ENCODE assay signal across 8 cellular contexts in the genomic region with DNA sequence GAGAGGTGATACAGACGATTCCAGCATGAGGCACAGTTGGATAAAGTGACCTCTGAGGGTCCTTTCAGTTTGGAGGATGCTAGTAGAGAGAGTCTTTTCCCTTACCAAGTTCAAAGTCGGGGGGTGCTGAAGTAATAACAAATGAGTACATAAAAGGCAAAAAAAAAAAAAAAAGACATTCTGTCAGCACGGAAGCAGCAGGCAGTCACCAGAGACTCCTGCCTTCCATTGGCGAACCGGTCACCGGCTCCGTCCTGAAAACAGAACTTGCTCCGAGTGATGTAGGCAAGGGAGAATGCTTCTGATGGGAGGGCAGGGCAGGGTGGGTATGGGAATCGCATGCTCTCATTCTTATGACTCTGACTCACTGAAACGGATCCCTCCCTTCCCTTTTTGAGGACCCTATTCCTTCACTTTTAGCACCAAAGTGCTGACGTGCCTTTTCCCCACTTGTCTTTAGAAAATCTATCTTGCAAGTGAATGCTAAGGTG.
DNase-seq lines count a peak whose midpoint lies in the region; ATAC-seq and TF ChIP-seq lines count a peak whose summit lies in the region.

No MANE protein-coding gene starts in this region.

- DNase-seq in Ammon's horn (ENCODE audit: low spot score) (peak; percentile 22), choroid plexus epithelial cell (ENCODE audit: low read depth) (peak; percentile 93), mucosa of gallbladder (ENCODE audit: low spot score) (peak; percentile 40), GDM1 (lab: John Stamatoyannopoulos, UW) (no peak), amygdala (lab: John Stamatoyannopoulos, UW) (no peak), NCI-H774 (lab: John Stamatoyannopoulos, UW) (no peak)

- no peak for ATAC-seq in HG02981 (IDR thresholded peaks at IDR 0.05; ENCODE audit: unreplicated experiment)

- H3K4me3 ChIP-seq in HUES6 (ENCODE audit: low read depth, low read length): peak overlapping the region; percentile 17
- H3K4me3 ChIP-seq in choroid plexus epithelial cell (ENCODE audit: low read depth, low read length): peak overlapping the region; percentile 25

- H3K4me1 ChIP-seq in HUES6 (ENCODE audit: control insufficient read depth, insufficient read depth, low read length): peaks cover 33% of the 10 kb centered on the region

- H3K9ac ChIP-seq in HUES6 (ENCODE audit: low read length): peak overlapping the region; percentile 39

- H3K36me3 ChIP-seq in HUES6 (ENCODE audit: control insufficient read depth, insufficient read depth, low read length): no peaks in the 10 kb centered on the region

- H3K27me3 ChIP-seq in HUES6 (ENCODE audit: control insufficient read depth, insufficient read depth, low read length): 0 out of 2 replicates have a peak, but pooled peaks cover 2% of the 10 kb centered on the region

- no peak overlapping the region for H3K27ac ChIP-seq in HUES6 (ENCODE audit: low read depth, low read length)

- no peak for TF ChIP-seq CTCF in choroid plexus epithelial cell (conservative IDR thresholded peaks at IDR 0.05; ENCODE audit: low read depth, low read length)

- H3K9me3 ChIP-seq in HUES6 (ENCODE audit: control insufficient read depth, insufficient read depth, low read depth, low read length): no peaks in the 10 kb centered on the region

Comparison
In these comparisons a context has a peak if more than half of its experiments do, and no peak if none do; other contexts are left out.
1. DNase-seq: peak in Ammon's horn (single experiment), choroid plexus epithelial cell (single experiment) and mucosa of gallbladder (single experiment); none in GDM1 (single experiment), amygdala (0 of 56) and NCI-H774 (single experiment).